In genomic region chr11:103940542-103940941, GRCh38 we compare ENCODE assay signal across 30 cellular contexts.
DNase-seq lines count a peak whose midpoint lies in the region; FAIRE-seq and TF ChIP-seq lines count a peak whose summit lies in the region.
"Had no signal": no experiment of that assay in that cellular context is flagged by ENCODE, and none has a peak within 500 bp of the region (broad histone marks: within the 10 kb centered on the region; RNA-seq: fewer than 3 reads in every experiment).

No MANE protein-coding gene starts in this region.

- peaks cover 3% of the 10 kb centered on the region for H3K4me1 ChIP-seq in astrocyte (ENCODE audit: insufficient read depth, low read length)
- H3K4me1 ChIP-seq in mesendoderm (ENCODE audit: control insufficient read depth, low read depth, low read length): peaks cover 4% of the 10 kb centered on the region
- no peaks in the 10 kb centered on the region for H3K4me1 ChIP-seq in Peyer's patch
- H3K4me1 ChIP-seq: left lung had no signal

- no peak overlapping the region for H2BK120ac ChIP-seq in mesendoderm (ENCODE audit: low read depth, low read length)

- no peak overlapping the region for H3K18ac ChIP-seq in mesendoderm (ENCODE audit: low read length)

- H3K4me2 ChIP-seq in astrocyte (ENCODE audit: low read length): peak overlapping the region; percentile 9
- H3K4me2 ChIP-seq in mesendoderm (ENCODE audit: low read length): no peak overlapping the region

- no peak overlapping the region for H4K5ac ChIP-seq in mesendoderm (ENCODE audit: low read length)

- H3K9ac ChIP-seq in astrocyte (ENCODE audit: low read length) (no peak overlapping the region), mesendoderm (ENCODE audit: low read length) (no peak overlapping the region)

- no peaks in the 10 kb centered on the region for H3K79me2 ChIP-seq in astrocyte (ENCODE audit: insufficient read depth, low read length)
- H3K79me2 ChIP-seq in mesendoderm (ENCODE audit: control insufficient read depth, insufficient read depth, low read length): no peaks in the 10 kb centered on the region

- H3K36me3 ChIP-seq in astrocyte (ENCODE audit: insufficient read depth, low read length): no peaks in the 10 kb centered on the region
- H3K36me3 ChIP-seq in mesendoderm (ENCODE audit: control insufficient read depth, insufficient read depth, low read length): no peaks in the 10 kb centered on the region
- no peaks in the 10 kb centered on the region for H3K36me3 ChIP-seq in Peyer's patch
- H3K36me3 ChIP-seq: left lung, thoracic aorta had no signal

- no peak overlapping the region for H3K4ac ChIP-seq in mesendoderm (ENCODE audit: low read depth, low read length)

- peaks cover 2% of the 10 kb centered on the region for H3K9me3 Mint-ChIP-seq in astrocyte (ENCODE audit: unreplicated experiment)
- peaks cover 1% of the 10 kb centered on the region for H3K9me3 Mint-ChIP-seq in activated CD4-positive, alpha-beta memory T cell treated with anti-CD3 and anti-CD28 coated beads, Interleukin-2, amount 10 ng/mL, durations not matched to agents 7 days and 5 days
- peaks cover 3% of the 10 kb centered on the region for H3K9me3 Mint-ChIP-seq in osteocyte (ENCODE audit: unreplicated experiment)
- H3K9me3 Mint-ChIP-seq: activated CD8-positive, alpha-beta T cell treated with anti-CD3 and anti-CD28 coated beads for 36 hours had no signal

- H3K23ac ChIP-seq in mesendoderm (ENCODE audit: low read length): no peak overlapping the region

- TF ChIP-seq CTCF in astrocyte (IDR thresholded peaks at IDR 0.05; ENCODE audit: insufficient read depth, low read depth, low read length) (no peak), osteocyte (IDR thresholded peaks at IDR 0.05) (no peak), Peyer's patch (IDR thresholded peaks at IDR 0.05) (no peak)

- no peaks in the 10 kb centered on the region for H3K9me3 ChIP-seq in astrocyte (ENCODE audit: insufficient read depth, low read depth, low read length)
- no peaks in the 10 kb centered on the region for H3K9me3 ChIP-seq in Peyer's patch
- H3K9me3 ChIP-seq: left lung, thoracic aorta had no signal

- H2AFZ ChIP-seq in astrocyte (ENCODE audit: low read depth, low read length): no peak overlapping the region

- TF ChIP-seq POLR2A in Peyer's patch (IDR thresholded peaks at IDR 0.05): no peak

- no peak overlapping the region for H3K56ac ChIP-seq in mesendoderm (ENCODE audit: low read length)

- H3K4me3 Mint-ChIP-seq in astrocyte (ENCODE audit: unreplicated experiment) (no peak overlapping the region), osteocyte (ENCODE audit: unreplicated experiment) (no peak overlapping the region)
- no peak overlapping the region for H3K4me3 Mint-ChIP-seq in activated CD4-positive, alpha-beta memory T cell treated with anti-CD3 and anti-CD28 coated beads, Interleukin-2, amount 10 ng/mL, durations not matched to agents 7 days and 5 days
- H3K4me3 Mint-ChIP-seq: activated CD8-positive, alpha-beta T cell treated with anti-CD3 and anti-CD28 coated beads for 36 hours; activated naive CD8-positive, alpha-beta T cell; CD4-positive, alpha-beta memory T cell; mesothelial cell of epicardium; naive thymus-derived CD8-positive, alpha-beta T cell had no signal

- no CpG with 5 or more reads among the region's 2 CpGs for WGBS in mesendoderm (ENCODE audit: extremely low coverage, insufficient coverage, low lambda C conversion rate)

- H3K36me3 Mint-ChIP-seq in astrocyte (ENCODE audit: low read depth, unreplicated experiment): no peaks in the 10 kb centered on the region
- no peaks in the 10 kb centered on the region for H3K36me3 Mint-ChIP-seq in activated CD4-positive, alpha-beta memory T cell treated with anti-CD3 and anti-CD28 coated beads, Interleukin-2, amount 10 ng/mL, durations not matched to agents 7 days and 5 days (ENCODE audit: low read depth)
- no peaks in the 10 kb centered on the region for H3K36me3 Mint-ChIP-seq in osteocyte (ENCODE audit: unreplicated experiment)
- H3K36me3 Mint-ChIP-seq: activated naive CD8-positive, alpha-beta T cell; CD4-positive, alpha-beta memory T cell; naive thymus-derived CD8-positive, alpha-beta T cell had no signal

- H2BK15ac ChIP-seq in mesendoderm (replicated peaks; ENCODE audit: low read depth): peak overlapping the region; percentile 74

- no peaks in the 10 kb centered on the region for H3K27me3 Mint-ChIP-seq in astrocyte (ENCODE audit: low read depth, unreplicated experiment)
- H3K27me3 Mint-ChIP-seq in activated CD4-positive, alpha-beta memory T cell treated with anti-CD3 and anti-CD28 coated beads, Interleukin-2, amount 10 ng/mL, durations not matched to agents 7 days and 5 days: no peaks in the 10 kb centered on the region
- no peaks in the 10 kb centered on the region for H3K27me3 Mint-ChIP-seq in osteocyte (ENCODE audit: unreplicated experiment)
- H3K27me3 Mint-ChIP-seq: activated CD8-positive, alpha-beta T cell treated with anti-CD3 and anti-CD28 coated beads for 36 hours; activated naive CD8-positive, alpha-beta T cell; CD4-positive, alpha-beta memory T cell had no signal

- no peaks in the 10 kb centered on the region for H3K79me1 ChIP-seq in mesendoderm (ENCODE audit: low read length)

- H3K27ac ChIP-seq in astrocyte (ENCODE audit: low read depth, low read length) (no peak overlapping the region), mesendoderm (ENCODE audit: low read depth, low read length) (no peak overlapping the region), Peyer's patch (no peak overlapping the region)
- H3K27ac ChIP-seq: 22Rv1, left lung, thoracic aorta had no signal

- H2AK5ac ChIP-seq in mesendoderm (ENCODE audit: low read length): no peak overlapping the region

- FAIRE-seq in astrocyte (lab: Jason Lieb, UNC): no peak
- FAIRE-seq: endometrium, HTR-8/SVneo, urothelium cell line had no signal

- CTCF ChIA-PET in activated CD4-positive, alpha-beta memory T cell treated with anti-CD3 and anti-CD28 coated beads, Interleukin-2, amount 10 ng/mL, durations not matched to agents 7 days and 5 days (lab: Charles Lee): no interaction called here

- no peak overlapping the region for H3K4me3 ChIP-seq in astrocyte (ENCODE audit: insufficient read depth, low read depth, low read length)
- H3K4me3 ChIP-seq in mesendoderm (ENCODE audit: low read length): no peak overlapping the region
- H3K4me3 ChIP-seq in Peyer's patch: no peak overlapping the region
- H3K4me3 ChIP-seq: left lung, thoracic aorta had no signal

- H3K27ac Mint-ChIP-seq in astrocyte (ENCODE audit: unreplicated experiment): no peak overlapping the region
- no peak overlapping the region for H3K27ac Mint-ChIP-seq in activated CD4-positive, alpha-beta memory T cell treated with anti-CD3 and anti-CD28 coated beads, Interleukin-2, amount 10 ng/mL, durations not matched to agents 7 days and 5 days
- no peak overlapping the region for H3K27ac Mint-ChIP-seq in osteocyte (ENCODE audit: unreplicated experiment)
- H3K27ac Mint-ChIP-seq: activated CD8-positive, alpha-beta T cell treated with anti-CD3 and anti-CD28 coated beads for 36 hours; activated naive CD8-positive, alpha-beta T cell; CD4-positive, alpha-beta memory T cell; mesothelial cell of epicardium; naive thymus-derived CD8-positive, alpha-beta T cell had no signal

- DNase-seq in NCI-H146 (lab: John Stamatoyannopoulos, UW): peak; percentile 8
- DNase-seq in NCI-H146 treated with DMSO at 0.1 percent for 48 hours (lab: John Stamatoyannopoulos, UW; ENCODE audit: unreplicated experiment): no peak
- DNase-seq in M059J (ENCODE audit: low read depth): peak; percentile 94
- DNase-seq in astrocyte (ENCODE audit: low read depth): peak; percentile 27
- DNase-seq in mesendoderm: peak; percentile 31
- DNase-seq in activated CD4-positive, alpha-beta memory T cell treated with anti-CD3 and anti-CD28 coated beads, Interleukin-2, amount 10 ng/mL, durations not matched to agents 7 days and 5 days: no peak
- no peak for DNase-seq in osteocyte (ENCODE audit: extremely low spot score, unreplicated experiment)
- DNase-seq in Peyer's patch: no peak
- DNase-seq: activated CD8-positive, alpha-beta T cell treated with anti-CD3 and anti-CD28 coated beads for 36 hours; activated effector memory CD4-positive, alpha-beta T cell treated with Interleukin-2 at 50 U/mL for 16 hours; CD4-positive, alpha-beta memory T cell; dermis blood vessel endothelial cell; H7; hippocampal formation; KBM-7; left lung; naive thymus-derived CD8-positive, alpha-beta T cell; NCI-H1436; NCI-H2107; NCI-H524; nucleus accumbens; stimulated activated naive CD8-positive, alpha-beta T cell treated with anti-CD3 and anti-CD28 coated beads, Interleukin-15, Interleukin-2, amounts not matched to agents 100 U/mL and 50 U/mL, for 24 hours; T-helper 1 cell had no signal

- no peaks in the 10 kb centered on the region for H3K27me3 ChIP-seq in astrocyte (ENCODE audit: insufficient read depth, low read length)
- H3K27me3 ChIP-seq in mesendoderm (ENCODE audit: insufficient read depth, low read length, poor library complexity): no peaks in the 10 kb centered on the region
- no peaks in the 10 kb centered on the region for H3K27me3 ChIP-seq in Peyer's patch
- H3K27me3 ChIP-seq: left lung had no signal

- H3K4me1 Mint-ChIP-seq in astrocyte (ENCODE audit: low read depth, unreplicated experiment) (no peaks in the 10 kb centered on the region), osteocyte (ENCODE audit: unreplicated experiment) (peaks cover 8% of the 10 kb centered on the region)
- no peaks in the 10 kb centered on the region for H3K4me1 Mint-ChIP-seq in activated CD4-positive, alpha-beta memory T cell treated with anti-CD3 and anti-CD28 coated beads, Interleukin-2, amount 10 ng/mL, durations not matched to agents 7 days and 5 days
- H3K4me1 Mint-ChIP-seq: CD4-positive, alpha-beta memory T cell; naive thymus-derived CD8-positive, alpha-beta T cell had no signal

- POLR2A ChIA-PET in activated CD4-positive, alpha-beta memory T cell treated with anti-CD3 and anti-CD28 coated beads, Interleukin-2, amount 10 ng/mL, durations not matched to agents 7 days and 5 days (lab: Charles Lee): no interaction called here

- no peaks in the 10 kb centered on the region for H4K20me1 ChIP-seq in astrocyte (ENCODE audit: insufficient read depth, low read length)

- H4K8ac ChIP-seq in mesendoderm (ENCODE audit: low read depth, low read length): no peak overlapping the region

- H2BK5ac ChIP-seq in mesendoderm (ENCODE audit: low read length): no peak overlapping the region

Comparison
In these comparisons a context has a peak if more than half of its experiments do, and no peak if none do; other contexts are left out.
1. DNase-seq: peak in NCI-H146 (single experiment), M059J (single experiment), astrocyte (single experiment) and mesendoderm (single experiment); none in NCI-H146 treated with DMSO at 0.1 percent for 48 hours (single experiment), activated CD4-positive, alpha-beta memory T cell treated with anti-CD3 and anti-CD28 coated beads, Interleukin-2, amount 10 ng/mL, durations not matched to agents 7 days and 5 days (single experiment), osteocyte (single experiment) and Peyer's patch (0 of 3).